24 cellular contexts compared by ENCODE assay signal in genomic region chr3:12478326-12478725, GRCh38.
"Had no signal": no experiment of that assay in that cellular context is flagged by ENCODE, and none has a peak within 500 bp of the region (broad histone marks: within the 10 kb centered on the region; RNA-seq: fewer than 3 reads in every experiment).

No MANE protein-coding gene starts in this region.

- FAIRE-seq: bronchial epithelial cell, kidney, urothelium cell line had no signal

- H3K4me3 ChIP-seq: coronary artery, dorsolateral prefrontal cortex, tibial nerve had no signal

- H3K9me3 ChIP-seq: tibial nerve had no signal

- H3K27me3 ChIP-seq: dorsolateral prefrontal cortex, tibial nerve had no signal

- H3K27ac ChIP-seq: coronary artery, dorsolateral prefrontal cortex, tibial nerve had no signal

- ATAC-seq: activated CD8-positive, alpha-beta T cell treated with anti-CD3 and anti-CD28 coated beads for 36 hours; activated naive CD8-positive, alpha-beta T cell treated with anti-CD3 and anti-CD28 coated beads, Interleukin-2, amount 50 U/mL, for 24 hours; effector memory CD8-positive, alpha-beta T cell; left colon; sciatic nerve; T-helper 17 cell; WTC11 had no signal

- H3K36me3 ChIP-seq: tibial nerve had no signal

- DNase-seq: activated CD4-positive, alpha-beta T cell treated with anti-CD3 and anti-CD28 coated beads, Interleukin-2, amount 50 U/mL, for 1 hour; activated CD8-positive, alpha-beta T cell treated with anti-CD3 and anti-CD28 coated beads for 36 hours; activated naive CD8-positive, alpha-beta T cell treated with anti-CD3 and anti-CD28 coated beads, Interleukin-2, amount 50 U/mL, for 24 hours; activated T-cell treated with anti-CD3 and anti-CD28 coated beads, Interleukin-2, amount 50 U/mL, for 48 hours; cerebellar nuclear complex; effector memory CD8-positive, alpha-beta T cell; erythroblast; hypothalamus; immature natural killer cell; kidney; left colon; mammary epithelial cell; posterior cingulate gyrus; stimulated activated CD4-positive, alpha-beta T cell treated with anti-CD3 and anti-CD28 coated beads, Interleukin-15, amount 100 ng/mL, for 24 hours; stimulated activated CD4-positive, alpha-beta T cell treated with anti-CD3 and anti-CD28 coated beads, Interleukin-2, amount 100 ng/mL, for 24 hours; stimulated activated naive CD4-positive, alpha-beta T cell; T-helper 17 cell had no signal
